In the genomic region with DNA sequence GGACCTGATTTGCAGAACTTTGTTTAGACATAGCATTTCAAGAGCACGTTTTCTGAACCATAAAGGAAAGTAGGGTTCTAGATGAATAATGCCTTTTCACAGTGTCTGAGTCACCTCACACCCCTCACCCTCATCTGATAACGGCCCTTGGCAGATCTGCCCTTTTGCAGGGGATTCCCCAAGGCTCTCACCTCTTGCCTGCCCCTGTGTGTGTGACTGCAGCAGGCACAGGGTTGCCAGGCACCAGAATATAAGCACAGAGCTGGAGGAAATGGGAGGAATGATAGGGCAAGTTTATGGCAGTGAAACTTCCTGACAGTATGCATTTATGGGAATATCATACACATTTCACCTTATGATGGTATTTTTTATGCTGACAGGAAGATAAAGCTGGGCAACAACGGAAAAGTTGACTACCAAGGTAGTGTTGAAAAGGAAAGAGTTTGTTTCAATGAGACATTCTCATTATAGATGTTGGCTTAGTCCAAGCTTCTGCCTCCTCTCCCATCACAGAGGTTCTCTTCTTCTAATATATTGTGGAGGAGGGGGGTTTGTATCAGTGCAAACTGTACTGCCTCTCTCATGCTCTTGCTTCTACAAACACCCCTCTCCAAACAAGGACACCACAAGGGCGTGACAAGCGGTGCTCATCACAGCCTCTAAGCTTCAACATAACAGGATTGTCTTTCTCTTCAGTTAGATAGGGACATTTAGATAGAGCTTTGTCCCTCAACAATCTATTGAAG, we compare ENCODE assay signal across 8 cellular contexts.
DNase-seq lines count a peak whose midpoint lies in the region; ATAC-seq, FAIRE-seq and TF ChIP-seq lines count a peak whose summit lies in the region.

No MANE protein-coding gene starts in this region.

- H3K27me3 ChIP-seq in BE2C: peaks cover 10% of the 10 kb centered on the region

- H3K36me3 ChIP-seq in BE2C: no peaks in the 10 kb centered on the region

- no peak overlapping the region for H3K4me3 ChIP-seq in BE2C (ENCODE audit: low read depth, low read length)

- no peak for TF ChIP-seq CTCF in D721Med (IDR thresholded peaks at IDR 0.05; ENCODE audit: insufficient read depth, missing control alignments)
- no peak for TF ChIP-seq CTCF in BE2C (IDR thresholded peaks at IDR 0.05; ENCODE audit: low read depth, low read length)

- no peaks in the 10 kb centered on the region for H3K4me1 ChIP-seq in BE2C

- no peaks in the 10 kb centered on the region for H3K9me3 ChIP-seq in BE2C

- no peak for FAIRE-seq in D721Med (lab: Jason Lieb, UNC)

- ATAC-seq in HG02759 (IDR thresholded peaks at IDR 0.05; ENCODE audit: unreplicated experiment) (peak; percentile 61), HG03095 (IDR thresholded peaks at IDR 0.05; ENCODE audit: unreplicated experiment) (no peak)

- peak; percentile 42 to 52 (median 50) for DNase-seq in activated CD4-positive, CD25-positive, alpha-beta regulatory T cell (lab: John Stamatoyannopoulos, UW)
- peak; percentile 52 for DNase-seq in dermis blood vessel endothelial cell
- peak; percentile 72 for DNase-seq in stimulated activated CD8-positive, alpha-beta memory T cell treated with anti-CD3 and anti-CD28 coated beads, Interleukin-12 subunit alpha, Interleukin-12 subunit beta, amount 100 ng/mL, for 1 hour (ENCODE audit: low read depth)
- DNase-seq in NOMO-1 (lab: John Stamatoyannopoulos, UW; ENCODE audit: unreplicated experiment in 2 of 2): no peak
- DNase-seq in D721Med (ENCODE audit: insufficient read length, low spot score): no peak
- DNase-seq in BE2C: no peak

Comparison
In these comparisons a context has a peak if more than half of its experiments do, and no peak if none do; other contexts are left out.
1. DNase-seq: peak in activated CD4-positive, CD25-positive, alpha-beta regulatory T cell (4 of 4), dermis blood vessel endothelial cell (single experiment) and stimulated activated CD8-positive, alpha-beta memory T cell treated with anti-CD3 and anti-CD28 coated beads, Interleukin-12 subunit alpha, Interleukin-12 subunit beta, amount 100 ng/mL, for 1 hour (single experiment); none in NOMO-1 (0 of 2), D721Med (single experiment) and BE2C (single experiment).